In the genomic region with DNA sequence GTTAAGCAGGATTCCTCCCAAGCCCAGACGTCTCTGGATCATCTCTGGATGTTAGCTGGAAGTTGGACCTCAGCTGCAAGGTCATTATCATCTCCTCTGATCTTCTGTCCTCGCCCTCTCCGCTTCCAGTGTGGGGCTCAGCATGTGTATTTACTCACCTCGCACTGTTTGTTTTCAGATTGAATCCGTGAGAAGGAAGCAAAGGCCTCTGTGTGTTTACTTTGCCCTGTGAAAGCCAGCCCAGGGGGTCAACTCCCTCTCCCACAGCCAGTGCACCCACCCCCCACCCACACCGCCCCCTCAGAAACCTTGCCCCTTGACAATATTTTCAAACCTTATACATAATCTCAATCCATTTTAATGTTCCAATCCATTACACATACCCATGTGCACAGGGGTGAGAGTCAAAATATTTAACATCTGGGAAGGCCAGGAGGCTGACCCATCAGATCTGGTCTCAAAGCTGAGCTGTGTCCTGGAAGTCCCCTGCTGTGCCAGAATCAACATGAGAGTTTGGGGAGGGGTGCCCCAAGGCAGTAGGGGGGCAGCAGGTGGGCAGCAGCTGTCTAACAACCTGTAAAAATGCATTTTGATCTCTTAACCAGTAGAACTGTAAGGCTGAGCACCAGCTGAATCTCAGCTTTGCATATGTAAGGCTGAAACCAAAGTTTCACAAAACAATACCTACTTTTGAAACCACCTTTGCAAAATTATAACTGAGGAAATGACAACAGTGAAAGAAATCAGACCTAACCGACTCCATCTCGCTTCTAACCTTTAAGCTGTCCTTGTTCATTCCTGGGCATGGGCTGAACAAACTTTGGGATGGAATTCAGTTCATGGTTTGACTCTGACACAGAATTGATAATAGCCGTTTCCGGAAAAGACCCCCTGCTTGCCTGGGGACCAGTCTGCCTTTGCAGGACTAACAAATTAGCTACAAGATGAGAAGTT, we compare ENCODE assay signal across 1 cellular context.
A peak's percentile ranks its signal among the peaks of the same experiment; 100 is the strongest.
TF ChIP-seq lines count a peak whose summit lies in the region.

No MANE protein-coding gene starts in this region.

TF ChIP-seq in HepG2, 621 proteins besides CTCF, POLR2A, EP300 and RAD21 (continued from another document and continues in another):
- no peak for TF ChIP-seq PRMT3 (CRISPR knock-in tag; IDR thresholded peaks at IDR 0.05; ENCODE audit: borderline replicate concordance, low read depth)
- no peak for TF ChIP-seq ZNF773 (CRISPR knock-in tag; IDR thresholded peaks at IDR 0.05; ENCODE audit: borderline replicate concordance)
- TF ChIP-seq RBM22 (optimal IDR thresholded peaks at IDR 0.05; ENCODE audit: low read length) = no peak
- TF ChIP-seq CHD2 (IDR thresholded peaks at IDR 0.05; ENCODE audit: low read depth, low read length) = no peak
- no peak for TF ChIP-seq SP140L (CRISPR knock-in tag; IDR thresholded peaks at IDR 0.05; ENCODE audit: borderline replicate concordance)
- no peak for TF ChIP-seq ZNF326 (CRISPR knock-in tag; IDR thresholded peaks at IDR 0.05; ENCODE audit: borderline replicate concordance)
- peak; percentile 96 for TF ChIP-seq RARA (CRISPR knock-in tag; IDR thresholded peaks at IDR 0.05)
- peak; percentile 28; the same call in 1 of the 2 replicates for TF ChIP-seq ELF1 (CRISPR knock-in tag; IDR thresholded peaks at IDR 0.05)
- TF ChIP-seq ZBTB37 (CRISPR knock-in tag; IDR thresholded peaks at IDR 0.05) = 0 out of 2 replicates have a peak, but pooled peaks have one; percentile 47
- peak; percentile 82; the same call in 1 of the 2 replicates for TF ChIP-seq KDM4B (CRISPR knock-in tag; IDR thresholded peaks at IDR 0.05)
- no peak for TF ChIP-seq SALL2 (CRISPR knock-in tag; IDR thresholded peaks at IDR 0.05)
- TF ChIP-seq, protein P1, sequence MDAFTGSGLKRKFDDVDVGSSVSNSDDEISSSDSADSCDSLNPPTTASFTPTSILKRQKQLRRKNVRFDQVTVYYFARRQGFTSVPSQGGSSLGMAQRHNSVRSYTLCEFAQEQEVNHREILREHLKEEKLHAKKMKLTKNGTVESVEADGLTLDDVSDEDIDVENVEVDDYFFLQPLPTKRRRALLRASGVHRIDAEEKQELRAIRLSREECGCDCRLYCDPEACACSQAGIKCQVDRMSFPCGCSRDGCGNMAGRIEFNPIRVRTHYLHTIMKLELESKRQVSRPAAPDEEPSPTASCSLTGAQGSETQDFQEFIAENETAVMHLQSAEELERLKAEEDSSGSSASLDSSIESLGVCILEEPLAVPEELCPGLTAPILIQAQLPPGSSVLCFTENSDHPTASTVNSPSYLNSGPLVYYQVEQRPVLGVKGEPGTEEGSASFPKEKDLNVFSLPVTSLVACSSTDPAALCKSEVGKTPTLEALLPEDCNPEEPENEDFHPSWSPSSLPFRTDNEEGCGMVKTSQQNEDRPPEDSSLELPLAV (CRISPR knock-in tag; conservative IDR thresholded peaks at IDR 0.05; ENCODE audit: low read depth) = no peak
- TF ChIP-seq CEBPB (IDR thresholded peaks at IDR 0.05; ENCODE audit: borderline replicate concordance, low read depth, low read length) = no peak
- TF ChIP-seq DNMT1 (CRISPR knock-in tag; IDR thresholded peaks at IDR 0.05) = no peak
- TF ChIP-seq GZF1 (CRISPR knock-in tag; IDR thresholded peaks at IDR 0.05) = no peak
- TF ChIP-seq FOXO1 (CRISPR knock-in tag; IDR thresholded peaks at IDR 0.05) = peak; percentile 98
- TF ChIP-seq, protein P2, sequence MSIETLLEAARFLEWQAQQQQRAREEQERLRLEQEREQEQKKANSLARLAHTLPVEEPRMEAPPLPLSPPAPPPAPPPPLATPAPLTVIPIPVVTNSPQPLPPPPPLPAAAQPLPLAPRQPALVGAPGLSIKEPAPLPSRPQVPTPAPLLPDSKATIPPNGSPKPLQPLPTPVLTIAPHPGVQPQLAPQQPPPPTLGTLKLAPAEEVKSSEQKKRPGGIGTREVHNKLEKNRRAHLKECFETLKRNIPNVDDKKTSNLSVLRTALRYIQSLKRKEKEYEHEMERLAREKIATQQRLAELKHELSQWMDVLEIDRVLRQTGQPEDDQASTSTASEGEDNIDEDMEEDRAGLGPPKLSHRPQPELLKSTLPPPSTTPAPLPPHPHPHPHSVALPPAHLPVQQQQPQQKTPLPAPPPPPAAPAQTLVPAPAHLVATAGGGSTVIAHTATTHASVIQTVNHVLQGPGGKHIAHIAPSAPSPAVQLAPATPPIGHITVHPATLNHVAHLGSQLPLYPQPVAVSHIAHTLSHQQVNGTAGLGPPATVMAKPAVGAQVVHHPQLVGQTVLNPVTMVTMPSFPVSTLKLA (IDR thresholded peaks at IDR 0.05) = no peak
- no peak for TF ChIP-seq GLMP (CRISPR knock-in tag; IDR thresholded peaks at IDR 0.05; ENCODE audit: borderline replicate concordance)
- TF ChIP-seq TAF1 (CRISPR knock-in tag; IDR thresholded peaks at IDR 0.05) = no peak
- TF ChIP-seq FOXA3 (CRISPR knock-in tag; IDR thresholded peaks at IDR 0.05) = peak; percentile 98
- no peak for TF ChIP-seq SIN3B (IDR thresholded peaks at IDR 0.05; ENCODE audit: low read length)
- TF ChIP-seq ZNF839 (CRISPR knock-in tag; IDR thresholded peaks at IDR 0.05; ENCODE audit: borderline replicate concordance) = no peak
- no peak for TF ChIP-seq RFX3 (CRISPR knock-in tag; IDR thresholded peaks at IDR 0.05)
- TF ChIP-seq POGK (CRISPR knock-in tag; conservative IDR thresholded peaks at IDR 0.05) = peak; percentile 84; the same call in 1 of the 2 replicates
- no peak for TF ChIP-seq KAT2B (IDR thresholded peaks at IDR 0.05; ENCODE audit: borderline replicate concordance, low read depth, low read length)
- no peak for TF ChIP-seq PBX2 (CRISPR knock-in tag; IDR thresholded peaks at IDR 0.05)
- no peak for TF ChIP-seq ZNF24 (IDR thresholded peaks at IDR 0.05)
- no peak for TF ChIP-seq ZBTB44 (CRISPR knock-in tag; IDR thresholded peaks at IDR 0.05)
- peak; percentile 31; the same call in 1 of the 2 replicates for TF ChIP-seq THAP9 (CRISPR knock-in tag; IDR thresholded peaks at IDR 0.05; ENCODE audit: borderline replicate concordance)
- TF ChIP-seq SRF (IDR thresholded peaks at IDR 0.05; ENCODE audit: low read depth, low read length) = no peak
- no peak for TF ChIP-seq RFX5 (IDR thresholded peaks at IDR 0.05; ENCODE audit: low read depth, low read length)
- TF ChIP-seq, protein P3, sequence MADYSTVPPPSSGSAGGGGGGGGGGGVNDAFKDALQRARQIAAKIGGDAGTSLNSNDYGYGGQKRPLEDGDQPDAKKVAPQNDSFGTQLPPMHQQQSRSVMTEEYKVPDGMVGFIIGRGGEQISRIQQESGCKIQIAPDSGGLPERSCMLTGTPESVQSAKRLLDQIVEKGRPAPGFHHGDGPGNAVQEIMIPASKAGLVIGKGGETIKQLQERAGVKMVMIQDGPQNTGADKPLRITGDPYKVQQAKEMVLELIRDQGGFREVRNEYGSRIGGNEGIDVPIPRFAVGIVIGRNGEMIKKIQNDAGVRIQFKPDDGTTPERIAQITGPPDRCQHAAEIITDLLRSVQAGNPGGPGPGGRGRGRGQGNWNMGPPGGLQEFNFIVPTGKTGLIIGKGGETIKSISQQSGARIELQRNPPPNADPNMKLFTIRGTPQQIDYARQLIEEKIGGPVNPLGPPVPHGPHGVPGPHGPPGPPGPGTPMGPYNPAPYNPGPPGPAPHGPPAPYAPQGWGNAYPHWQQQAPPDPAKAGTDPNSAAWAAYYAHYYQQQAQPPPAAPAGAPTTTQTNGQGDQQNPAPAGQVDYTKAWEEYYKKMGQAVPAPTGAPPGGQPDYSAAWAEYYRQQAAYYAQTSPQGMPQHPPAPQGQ (CRISPR knock-in tag; IDR thresholded peaks at IDR 0.05; ENCODE audit: borderline replicate concordance) = no peak
- peak; percentile 55; the same call in 1 of the 2 replicates for TF ChIP-seq HINFP (CRISPR knock-in tag; IDR thresholded peaks at IDR 0.05; ENCODE audit: low read depth)
- peak; percentile 57 to 63; a peak in 2 of 4 replicates for TF ChIP-seq HMGXB4 (CRISPR knock-in tag; IDR thresholded peaks at IDR 0.05; ENCODE audit: borderline replicate concordance in 1 of 2, low read depth in 1 of 2)
- TF ChIP-seq ZBTB42 (CRISPR knock-in tag; IDR thresholded peaks at IDR 0.05) = no peak
